ENCODE assay signal across 9 cellular contexts in the genomic region with DNA sequence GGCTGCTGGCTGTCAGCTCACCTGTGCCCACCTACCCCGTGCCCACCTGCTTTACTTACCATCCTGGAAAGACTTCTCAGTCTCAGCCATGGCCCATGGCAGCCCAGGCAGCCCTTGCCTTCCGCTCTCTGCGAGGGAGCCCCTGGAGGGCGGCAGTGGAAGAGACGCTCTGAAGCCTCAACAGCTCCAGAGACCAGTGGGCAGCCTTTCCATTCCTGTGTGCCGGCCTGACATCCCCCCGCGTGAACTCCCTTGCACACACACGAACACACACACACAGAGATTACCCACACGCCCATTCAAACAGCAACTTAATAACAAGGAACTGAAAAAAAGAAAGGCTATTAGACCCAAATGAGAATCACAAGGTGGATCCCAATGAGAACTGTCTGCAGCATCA. TPM values are rescaled to one million over a fixed set of nuclear protein-coding genes. Genes with fewer than 3 reads are reported as not detected.
DNase-seq lines count a peak whose midpoint lies in the region; ATAC-seq and TF ChIP-seq lines count a peak whose summit lies in the region.
"Had no signal": no experiment of that assay in that cellular context is flagged by ENCODE, and none has a peak within 500 bp of the region (broad histone marks: within the 10 kb centered on the region; RNA-seq: fewer than 3 reads in every experiment).

No MANE protein-coding gene starts in this region.

- H3K9me3 ChIP-seq in osteoblast (ENCODE audit: low read depth, low read length), result no peaks in the 10 kb centered on the region
- no peaks in the 10 kb centered on the region for H3K9me3 ChIP-seq in testis

- H3K27ac ChIP-seq in osteoblast (ENCODE audit: low read depth, low read length) (no peak overlapping the region), testis (no peak overlapping the region)

- H3K36me3 Mint-ChIP-seq in T-helper 1 cell treated with Interleukin-12 subunit alpha and Interleukin-12 subunit beta and Interleukin-4 antibody, amounts not matched to agents 30 μg/mL and 1 μg/mL, for 36 hours (ENCODE audit: low read depth), result peaks cover 15% of the 10 kb centered on the region

- WGBS in testis, 2 donors, result 72 to 76% methylated on average over 10 of the region's 10 CpGs

- H2AFZ ChIP-seq in osteoblast (ENCODE audit: low read length), result peak overlapping the region; percentile 49

- no peaks in the 10 kb centered on the region for H4K20me1 ChIP-seq in osteoblast (ENCODE audit: insufficient read depth, low read length)

- H3K4me3 Mint-ChIP-seq in T-helper 1 cell treated with Interleukin-12 subunit alpha and Interleukin-12 subunit beta and Interleukin-4 antibody, amounts not matched to agents 30 μg/mL and 1 μg/mL, for 36 hours, result peak overlapping the region; percentile 66

- H3K4me1 Mint-ChIP-seq in T-helper 1 cell treated with Interleukin-12 subunit alpha and Interleukin-12 subunit beta and Interleukin-4 antibody, amounts not matched to agents 30 μg/mL and 1 μg/mL, for 36 hours (ENCODE audit: low read depth), result peaks cover 61% of the 10 kb centered on the region

- intact Hi-C loops in testis (cut with DNase I; ENCODE audit: low total_unique reads), result no loop called here

- ATAC-seq in HG03159 (IDR thresholded peaks at IDR 0.05; ENCODE audit: unreplicated experiment) (no peak), HG03045 (IDR thresholded peaks at IDR 0.05; ENCODE audit: unreplicated experiment) (no peak)

- H3K9me3 Mint-ChIP-seq in T-helper 1 cell treated with Interleukin-12 subunit alpha and Interleukin-12 subunit beta and Interleukin-4 antibody, amounts not matched to agents 30 μg/mL and 1 μg/mL, for 36 hours, result no peaks in the 10 kb centered on the region

- DNase-seq in T-helper 1 cell, result no peak
- peak; percentile 58 for DNase-seq in HuH-7 (ENCODE audit: low spot score)
- DNase-seq in astrocyte of the spinal cord (ENCODE audit: low read depth, low spot score), result no peak
- DNase-seq in osteoblast (ENCODE audit: insufficient read length, low spot score, missing footprints), result peak; percentile 95
- no peak for DNase-seq in testis

- H3K79me2 ChIP-seq in osteoblast (ENCODE audit: insufficient read depth, low read length), result no peaks in the 10 kb centered on the region

- no peak overlapping the region for H3K4me2 ChIP-seq in osteoblast (ENCODE audit: insufficient read depth, low read length)

- no peaks in the 10 kb centered on the region for H3K36me3 ChIP-seq in osteoblast (ENCODE audit: insufficient read depth, low read length)
- no peaks in the 10 kb centered on the region for H3K36me3 ChIP-seq in testis (ENCODE audit: low read depth, missing control alignments)

- no peaks in the 10 kb centered on the region for H3K27me3 Mint-ChIP-seq in T-helper 1 cell treated with Interleukin-12 subunit alpha and Interleukin-12 subunit beta and Interleukin-4 antibody, amounts not matched to agents 30 μg/mL and 1 μg/mL, for 36 hours (ENCODE audit: low read depth)

- in situ Hi-C loops in astrocyte of the spinal cord (cut with HindIII; ENCODE audit: low sequenced_read_pairs), result no loop called here

- H3K27ac Mint-ChIP-seq in T-helper 1 cell treated with Interleukin-12 subunit alpha and Interleukin-12 subunit beta and Interleukin-4 antibody, amounts not matched to agents 30 μg/mL and 1 μg/mL, for 36 hours, result peak overlapping the region; percentile 81

- H3K27me3 ChIP-seq in osteoblast (ENCODE audit: insufficient read depth, low read length) (no peaks in the 10 kb centered on the region), testis (no peaks in the 10 kb centered on the region)

- TF ChIP-seq CTCF in astrocyte of the spinal cord (IDR thresholded peaks at IDR 0.05; ENCODE audit: low read depth, low read length) (peak; percentile 35), osteoblast (IDR thresholded peaks at IDR 0.05; ENCODE audit: extremely low read depth, low read depth, low read length) (peak; percentile 44), testis (IDR thresholded peaks at IDR 0.05) (no peak)

- H3K4me3 ChIP-seq in astrocyte of the spinal cord (ENCODE audit: low read depth, low read length) (no peak overlapping the region), osteoblast (ENCODE audit: insufficient read depth, low read length) (no peak overlapping the region), testis (no peak overlapping the region)

- H3K4me1 ChIP-seq in osteoblast (ENCODE audit: insufficient read depth, low read length), result no peaks in the 10 kb centered on the region
- H3K4me1 ChIP-seq in testis, result no peaks in the 10 kb centered on the region

- TF ChIP-seq POLR2A in testis (IDR thresholded peaks at IDR 0.05), result no peak

RNA-seq across cellular contexts. Expression of a gene that starts 14.2 kb away (rescaled TPM):
- 40.7 and 41.3 TPM in 2 replicates for total RNA-seq in osteoblast
- total RNA-seq in testis, result 10 to 100 TPM; 16.4 to 21.6 TPM
- polyA plus RNA-seq in testis (ENCODE audit: insufficient read depth, low read depth, low replicate concordance), result 13.2 TPM

RNA-seq across cellular contexts. Expression of a gene that starts 32.4 kb away (rescaled TPM):
- total RNA-seq in osteoblast (not detected in 2 replicates), testis (1 to 10 TPM; 1.5 to 2.3 TPM)
- 2.7 TPM for polyA plus RNA-seq in testis (ENCODE audit: insufficient read depth, low read depth, low replicate concordance)
- total RNA-seq: fibroblast of lung had no signal
- polyA plus RNA-seq: fibroblast of lung had no signal

Comparison
In these comparisons a context has a peak if more than half of its experiments do, and no peak if none do; other contexts are left out.
1. DNase-seq: peak in HuH-7 (single experiment) and osteoblast (single experiment); none in T-helper 1 cell (0 of 5), astrocyte of the spinal cord (single experiment) and testis (single experiment).
2. CTCF ChIP-seq: peak in astrocyte of the spinal cord (single experiment) and osteoblast (single experiment); none in testis (0 of 3).